Comparison of ENCODE assay signal across 25 cellular contexts in the genomic region with DNA sequence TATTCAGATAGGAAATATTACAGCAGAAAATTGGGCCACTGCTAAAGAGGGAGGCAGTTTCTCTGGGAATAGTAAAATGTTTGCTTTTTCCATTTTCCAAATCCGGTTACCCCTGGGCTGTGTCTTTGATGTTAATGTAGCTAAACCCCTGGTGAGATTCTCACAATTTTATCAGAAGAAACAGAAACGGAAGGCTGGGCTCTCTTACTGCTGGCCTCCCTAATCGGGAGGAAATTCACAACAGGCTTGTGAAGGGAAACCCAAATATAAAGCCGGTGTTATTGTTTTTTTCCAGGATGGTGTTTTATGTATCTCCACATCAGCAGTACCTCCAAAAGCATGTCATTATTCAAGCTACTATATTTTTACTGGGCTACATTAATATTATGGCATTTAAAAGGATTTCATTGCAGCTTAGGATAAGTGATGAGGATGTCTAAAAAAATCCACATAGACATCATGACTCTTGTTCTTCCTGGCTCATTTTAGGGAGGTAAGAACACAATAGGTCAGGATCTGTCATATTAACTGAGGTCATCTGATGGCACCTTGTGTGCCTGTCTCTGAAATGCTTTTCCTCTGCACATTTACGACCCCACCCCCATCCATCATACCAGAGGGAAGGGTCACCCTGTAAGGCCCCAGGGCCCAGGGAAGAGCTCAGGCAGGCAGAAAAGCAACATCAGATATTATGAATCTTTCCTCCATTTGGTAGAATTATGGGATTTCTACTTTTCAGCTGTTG.
"Had no signal": no experiment of that assay in that cellular context is flagged by ENCODE, and none has a peak within 500 bp of the region (broad histone marks: within the 10 kb centered on the region; RNA-seq: fewer than 3 reads in every experiment).

No MANE protein-coding gene starts in this region.

- H3K4me1 Mint-ChIP-seq: activated CD4-positive, alpha-beta T cell treated with anti-CD3 and anti-CD28 coated beads, Interleukin-2, amount 10 ng/mL, durations not matched to agents 24 days and 14 days; activated CD8-positive, alpha-beta memory T cell treated with anti-CD3 and anti-CD28 coated beads, Interleukin-2, amount 10 ng/mL, durations not matched to agents 7 days and 5 days; activated T-helper 17 cell treated with anti-CD3 and anti-CD28 coated beads, Interleukin-2, amount 50 U/mL, for 72 hours; T-cell had no signal

- H3K4me3 ChIP-seq: cardiac muscle cell, SK-N-MC had no signal

- H3K36me3 Mint-ChIP-seq: activated CD8-positive, alpha-beta memory T cell treated with anti-CD3 and anti-CD28 coated beads, Interleukin-2, amount 10 ng/mL, durations not matched to agents 7 days and 5 days; activated naive CD8-positive, alpha-beta T cell; T-cell; WTC11 had no signal

- H3K27me3 Mint-ChIP-seq: activated CD4-positive, alpha-beta T cell treated with anti-CD3 and anti-CD28 coated beads, Interleukin-2, amount 10 ng/mL, durations not matched to agents 24 days and 14 days; activated CD8-positive, alpha-beta memory T cell treated with anti-CD3 and anti-CD28 coated beads, Interleukin-2, amount 10 ng/mL, durations not matched to agents 7 days and 5 days had no signal

- ATAC-seq: activated CD8-positive, alpha-beta memory T cell treated with anti-CD3 and anti-CD28 coated beads, Interleukin-2, amount 10 ng/mL, durations not matched to agents 7 days and 5 days; activated T-cell treated with anti-CD3 and anti-CD28 coated beads, Interleukin-2, amount 50 U/mL, for 4 hours; activated T-helper 17 cell treated with anti-CD3 and anti-CD28 coated beads, Interleukin-2, amount 50 U/mL, for 72 hours; T-cell had no signal

- H3K4me3 Mint-ChIP-seq: activated CD4-positive, alpha-beta T cell treated with anti-CD3 and anti-CD28 coated beads, Interleukin-2, amount 10 ng/mL, durations not matched to agents 24 days and 14 days; activated CD8-positive, alpha-beta memory T cell treated with anti-CD3 and anti-CD28 coated beads, Interleukin-2, amount 10 ng/mL, durations not matched to agents 7 days and 5 days; activated naive CD4-positive, alpha-beta T cell treated with anti-CD3 and anti-CD28 coated beads for 36 hours; activated naive CD8-positive, alpha-beta T cell; activated T-cell treated with anti-CD3 and anti-CD28 coated beads, Interleukin-2, amount 50 U/mL, for 4 hours; activated T-helper 17 cell treated with anti-CD3 and anti-CD28 coated beads, Interleukin-2, amount 50 U/mL, for 72 hours; T-cell; WTC11 had no signal

- DNase-seq: activated CD4-positive, alpha-beta T cell treated with anti-CD3 and anti-CD28 coated beads, Interleukin-2, amount 10 ng/mL, durations not matched to agents 24 days and 14 days; activated CD4-positive, alpha-beta T cell treated with anti-CD3 and anti-CD28 coated beads, Interleukin-2, amount 50 U/mL, for 48 hours; activated CD4-positive, CD25-positive, alpha-beta regulatory T cell treated with anti-CD3 and anti-CD28 coated beads, Interleukin-2, amount 50 U/mL, for 72 hours; activated CD8-positive, alpha-beta memory T cell treated with anti-CD3 and anti-CD28 coated beads, Interleukin-2, amount 10 ng/mL, durations not matched to agents 7 days and 5 days; activated gamma-delta T cell; activated naive CD4-positive, alpha-beta T cell treated with anti-CD3 and anti-CD28 coated beads for 36 hours; activated T-cell treated with anti-CD3 and anti-CD28 coated beads, Interleukin-2, amount 50 U/mL, for 4 hours; amygdala; brain microvascular endothelial cell; IMR-90; Kasumi-1; KBM-7; NCI-H1105 treated with DMSO at 0.1 percent for 48 hours; NCI-H1436 treated with DMSO at 0.1 percent for 48 hours; NCI-H187; NCI-H2081 treated with DMSO at 0.1 percent for 48 hours; NCI-H446; T-cell; T-helper 2 cell; T1000 had no signal

- H3K27ac ChIP-seq: brain microvascular endothelial cell, cardiac muscle cell, SK-N-MC had no signal

- H3K9me3 Mint-ChIP-seq: activated CD4-positive, alpha-beta T cell treated with anti-CD3 and anti-CD28 coated beads, Interleukin-2, amount 10 ng/mL, durations not matched to agents 24 days and 14 days; WTC11 had no signal

- H3K36me3 ChIP-seq: brain microvascular endothelial cell, cardiac muscle cell had no signal

- H3K27ac Mint-ChIP-seq: activated CD4-positive, alpha-beta T cell treated with anti-CD3 and anti-CD28 coated beads, Interleukin-2, amount 10 ng/mL, durations not matched to agents 24 days and 14 days; activated CD8-positive, alpha-beta memory T cell treated with anti-CD3 and anti-CD28 coated beads, Interleukin-2, amount 10 ng/mL, durations not matched to agents 7 days and 5 days; activated naive CD4-positive, alpha-beta T cell treated with anti-CD3 and anti-CD28 coated beads for 36 hours; activated naive CD8-positive, alpha-beta T cell; activated T-helper 17 cell treated with anti-CD3 and anti-CD28 coated beads, Interleukin-2, amount 50 U/mL, for 72 hours; T-cell; WTC11 had no signal

- H3K27me3 ChIP-seq: brain microvascular endothelial cell, cardiac muscle cell had no signal
